Comparison of ENCODE assay signal across 1 cellular context in the genomic region with DNA sequence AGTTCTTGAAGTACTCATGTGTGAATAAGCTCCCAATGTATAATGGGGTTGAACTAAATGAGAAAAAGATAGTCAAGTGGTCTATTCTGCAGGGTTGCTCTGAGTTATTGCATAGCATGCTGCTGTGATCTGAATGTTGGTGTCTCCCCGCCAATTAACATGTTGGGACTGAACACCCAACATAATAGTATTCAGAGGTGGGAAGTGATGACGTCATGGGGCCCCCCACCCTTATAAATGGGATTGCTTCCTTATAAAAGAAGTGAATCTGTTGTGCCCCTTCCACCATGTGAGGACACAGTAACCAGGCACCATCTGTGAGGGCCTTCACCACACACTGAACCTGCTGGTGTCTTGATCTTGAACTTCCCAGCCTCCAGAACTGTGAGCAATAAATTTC.
TF ChIP-seq lines count a peak whose summit lies in the region.

No MANE protein-coding gene starts in this region.

TF ChIP-seq in K562, 482 proteins besides CTCF, POLR2A, EP300 and RAD21 (continued from another document):
- peak; percentile 75 for TF ChIP-seq ATF3 (IDR thresholded peaks at IDR 0.05)
- TF ChIP-seq ATF3 (CRISPR knock-in tag; conservative IDR thresholded peaks at IDR 0.05): no peak
- no peak for TF ChIP-seq MCM5 (IDR thresholded peaks at IDR 0.05; ENCODE audit: low read depth)
- TF ChIP-seq ZNF512 (tag; IDR thresholded peaks at IDR 0.05): no peak
- no peak for TF ChIP-seq ZFPM2 (CRISPR knock-in tag; IDR thresholded peaks at IDR 0.05)
- no peak for TF ChIP-seq CTBP1 (IDR thresholded peaks at IDR 0.05; ENCODE audit: borderline replicate concordance)
- no peak for TF ChIP-seq NFE2L1 (tag; IDR thresholded peaks at IDR 0.05; ENCODE audit: borderline replicate concordance, low read depth)
- TF ChIP-seq ATF7 (IDR thresholded peaks at IDR 0.05): peak; percentile 70
- no peak for TF ChIP-seq JUND (IDR thresholded peaks at IDR 0.05; ENCODE audit: borderline replicate concordance, low read depth, low read length)
- TF ChIP-seq JUND (tag; IDR thresholded peaks at IDR 0.05; ENCODE audit: borderline replicate concordance, low read depth, low read length): peak; percentile 18; the same call in 1 of the 3 replicates
- TF ChIP-seq STAG1 (CRISPR knock-in tag; IDR thresholded peaks at IDR 0.05; ENCODE audit: borderline replicate concordance): no peak
- TF ChIP-seq, protein P1, sequence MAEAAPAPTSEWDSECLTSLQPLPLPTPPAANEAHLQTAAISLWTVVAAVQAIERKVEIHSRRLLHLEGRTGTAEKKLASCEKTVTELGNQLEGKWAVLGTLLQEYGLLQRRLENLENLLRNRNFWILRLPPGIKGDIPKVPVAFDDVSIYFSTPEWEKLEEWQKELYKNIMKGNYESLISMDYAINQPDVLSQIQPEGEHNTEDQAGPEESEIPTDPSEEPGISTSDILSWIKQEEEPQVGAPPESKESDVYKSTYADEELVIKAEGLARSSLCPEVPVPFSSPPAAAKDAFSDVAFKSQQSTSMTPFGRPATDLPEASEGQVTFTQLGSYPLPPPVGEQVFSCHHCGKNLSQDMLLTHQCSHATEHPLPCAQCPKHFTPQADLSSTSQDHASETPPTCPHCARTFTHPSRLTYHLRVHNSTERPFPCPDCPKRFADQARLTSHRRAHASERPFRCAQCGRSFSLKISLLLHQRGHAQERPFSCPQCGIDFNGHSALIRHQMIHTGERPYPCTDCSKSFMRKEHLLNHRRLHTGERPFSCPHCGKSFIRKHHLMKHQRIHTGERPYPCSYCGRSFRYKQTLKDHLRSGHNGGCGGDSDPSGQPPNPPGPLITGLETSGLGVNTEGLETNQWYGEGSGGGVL (CRISPR knock-in tag; IDR thresholded peaks at IDR 0.05): no peak
- TF ChIP-seq, protein P2, sequence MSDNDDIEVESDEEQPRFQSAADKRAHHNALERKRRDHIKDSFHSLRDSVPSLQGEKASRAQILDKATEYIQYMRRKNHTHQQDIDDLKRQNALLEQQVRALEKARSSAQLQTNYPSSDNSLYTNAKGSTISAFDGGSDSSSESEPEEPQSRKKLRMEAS (CRISPR knock-in tag; IDR thresholded peaks at IDR 0.05): no peak
- no peak for TF ChIP-seq ATF1 (CRISPR knock-in tag; IDR thresholded peaks at IDR 0.05)
- peak; percentile 76 for TF ChIP-seq ATF1 (tag; IDR thresholded peaks at IDR 0.05)
- TF ChIP-seq COPS2 (conservative IDR thresholded peaks at IDR 0.05): no peak
- TF ChIP-seq, protein P3, sequence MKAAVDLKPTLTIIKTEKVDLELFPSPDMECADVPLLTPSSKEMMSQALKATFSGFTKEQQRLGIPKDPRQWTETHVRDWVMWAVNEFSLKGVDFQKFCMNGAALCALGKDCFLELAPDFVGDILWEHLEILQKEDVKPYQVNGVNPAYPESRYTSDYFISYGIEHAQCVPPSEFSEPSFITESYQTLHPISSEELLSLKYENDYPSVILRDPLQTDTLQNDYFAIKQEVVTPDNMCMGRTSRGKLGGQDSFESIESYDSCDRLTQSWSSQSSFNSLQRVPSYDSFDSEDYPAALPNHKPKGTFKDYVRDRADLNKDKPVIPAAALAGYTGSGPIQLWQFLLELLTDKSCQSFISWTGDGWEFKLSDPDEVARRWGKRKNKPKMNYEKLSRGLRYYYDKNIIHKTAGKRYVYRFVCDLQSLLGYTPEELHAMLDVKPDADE (conservative IDR thresholded peaks at IDR 0.05; ENCODE audit: control insufficient read depth, low read depth, low read length): no peak
